In genomic region chr19:21704320-21704719, GRCh38 we compare ENCODE assay signal across 14 cellular contexts.
DNase-seq lines count a peak whose midpoint lies in the region; ATAC-seq and TF ChIP-seq lines count a peak whose summit lies in the region.
"Had no signal": no experiment of that assay in that cellular context is flagged by ENCODE, and none has a peak within 500 bp of the region (broad histone marks: within the 10 kb centered on the region; RNA-seq: fewer than 3 reads in every experiment).

No MANE protein-coding gene starts in this region.

- H2AK5ac ChIP-seq in H9 (ENCODE audit: insufficient read length, low read length) = no peak overlapping the region

- H2BK15ac ChIP-seq in H9 (ENCODE audit: low read depth, low read length) = no peak overlapping the region

- H3K9me3 ChIP-seq in H9 (ENCODE audit: control insufficient read depth, low read depth, low read length) (peaks cover 5% of the 10 kb centered on the region), iPS-18a (ENCODE audit: control insufficient read depth, low read depth, low read length) (peaks cover 11% of the 10 kb centered on the region), left ventricle myocardium inferior (replicated peaks) (no peaks in the 10 kb centered on the region)

- H3K4me1 ChIP-seq in GM23338 (ENCODE audit: insufficient read depth) = peaks cover 28% of the 10 kb centered on the region
- no peaks in the 10 kb centered on the region for H3K4me1 ChIP-seq in H9 (ENCODE audit: insufficient read depth, low read length)
- H3K4me1 ChIP-seq in iPS-18a (ENCODE audit: control insufficient read depth, low read depth, low read length) = peaks cover 7% of the 10 kb centered on the region
- H3K4me1 ChIP-seq in left ventricle myocardium inferior = no peaks in the 10 kb centered on the region
- H3K4me1 ChIP-seq: BLaER1 treated with 17β-estradiol and CSF1 and Interleukin-3, amounts not matched to agents 10 nM and 100 nM had no signal

- H3K36me3 ChIP-seq in GM23338 (ENCODE audit: insufficient read depth) (no peaks in the 10 kb centered on the region), iPS-18a (ENCODE audit: control insufficient read depth, low read depth, low read length) (no peaks in the 10 kb centered on the region), left ventricle myocardium inferior (no peaks in the 10 kb centered on the region)
- H3K36me3 ChIP-seq: BLaER1 treated with 17β-estradiol and CSF1 and Interleukin-3, amounts not matched to agents 10 nM and 100 nM had no signal

- H4K20me1 ChIP-seq in GM23338 (replicated peaks; ENCODE audit: insufficient read depth) = no peaks in the 10 kb centered on the region
- H4K20me1 ChIP-seq in H9 (ENCODE audit: control insufficient read depth, insufficient read depth, insufficient read length) = no peaks in the 10 kb centered on the region
- H4K20me1 ChIP-seq: BLaER1 treated with 17β-estradiol and CSF1 and Interleukin-3, amounts not matched to agents 10 nM and 100 nM had no signal

- no peak overlapping the region for H3T11ph ChIP-seq in H9 (ENCODE audit: low read length)

- H2AFZ ChIP-seq in GM23338 (no peak overlapping the region), H9 (ENCODE audit: low read length) (no peak overlapping the region)

- H3K9ac ChIP-seq in H9 (ENCODE audit: extremely low read depth, insufficient read length, low read length) (no peak overlapping the region), iPS-18a (ENCODE audit: low read length) (peak overlapping the region; percentile 48)
- H3K9ac ChIP-seq: BLaER1 treated with 17β-estradiol and CSF1 and Interleukin-3, amounts not matched to agents 10 nM and 100 nM had no signal

- peak; percentile 88 for DNase-seq in GM23338 (ENCODE audit: low spot score)
- no peak for DNase-seq in H9
- DNase-seq in WTC11 (ENCODE audit: low spot score) = no peak
- no peak for DNase-seq in superior temporal gyrus (ENCODE audit: extremely low spot score)
- no peak for DNase-seq in left ventricle myocardium inferior
- DNase-seq in endothelial cell (ENCODE audit: low spot score) = no peak
- no peak for DNase-seq in NCI-H82 treated with DMSO at 0.1 percent for 48 hours (lab: John Stamatoyannopoulos, UW; ENCODE audit: unreplicated experiment)
- DNase-seq: Calu3; CD8-positive, alpha-beta T cell; DMS79 treated with DMSO at 0.1 percent for 48 hours; GF-D8 had no signal

- H3K23me2 ChIP-seq in H9 (ENCODE audit: insufficient read length, low read depth, low read length, poor library complexity, severe bottlenecking) = no peaks in the 10 kb centered on the region

- no peak overlapping the region for H4K8ac ChIP-seq in H9 (replicated peaks; ENCODE audit: insufficient read length, low read depth, low read length)

- H2BK5ac ChIP-seq in H9 (ENCODE audit: insufficient read length, low read length) = no peak overlapping the region

- H3K79me2 ChIP-seq in GM23338 (replicated peaks; ENCODE audit: insufficient read depth) = no peaks in the 10 kb centered on the region
- no peaks in the 10 kb centered on the region for H3K79me2 ChIP-seq in H9 (ENCODE audit: insufficient read depth, low read length)

- TF ChIP-seq CTCF in GM23338 (conservative IDR thresholded peaks at IDR 0.05; ENCODE audit: low read depth in 2 of 2) (no peak), H9 (conservative IDR thresholded peaks at IDR 0.05) (no peak), WTC11 (IDR thresholded peaks at IDR 0.05) (no peak), left ventricle myocardium inferior (IDR thresholded peaks at IDR 0.05; ENCODE audit: borderline replicate concordance) (no peak), endothelial cell (IDR thresholded peaks at IDR 0.05; ENCODE audit: unreplicated experiment) (no peak)

- peak overlapping the region; percentile 19; the same call in 2 of the 3 replicates for H3K4me3 Mint-ChIP-seq in GM23338
- H3K4me3 Mint-ChIP-seq in H9 = no peak overlapping the region
- H3K4me3 Mint-ChIP-seq in WTC11 = peak overlapping the region; percentile 10; the same call in 1 of the 2 replicates
- no peak overlapping the region for H3K4me3 Mint-ChIP-seq in endothelial cell (ENCODE audit: unreplicated experiment)
- H3K4me3 Mint-ChIP-seq: B cell; CD8-positive, alpha-beta T cell had no signal

- H3K4me1 Mint-ChIP-seq in GM23338 = peaks cover 22% of the 10 kb centered on the region
- H3K4me1 Mint-ChIP-seq in H9 = peaks cover 21 to 24% of the 10 kb centered on the region in 2 experiments
- peaks cover 17% of the 10 kb centered on the region for H3K4me1 Mint-ChIP-seq in WTC11
- H3K4me1 Mint-ChIP-seq in endothelial cell (ENCODE audit: unreplicated experiment) = no peaks in the 10 kb centered on the region
- H3K4me1 Mint-ChIP-seq: B cell had no signal

- peaks cover 46% of the 10 kb centered on the region for H3K9me3 Mint-ChIP-seq in GM23338
- H3K9me3 Mint-ChIP-seq in H9 = peaks cover 42 to 49% of the 10 kb centered on the region in 2 experiments
- H3K9me3 Mint-ChIP-seq in WTC11 = peaks cover 37% of the 10 kb centered on the region
- H3K9me3 Mint-ChIP-seq in endothelial cell (ENCODE audit: unreplicated experiment) = no peaks in the 10 kb centered on the region
- H3K9me3 Mint-ChIP-seq: CD8-positive, alpha-beta T cell had no signal

- no peak overlapping the region for H3K56ac ChIP-seq in H9 (ENCODE audit: insufficient read length, low read depth, low read length)

- H3K27ac Mint-ChIP-seq in GM23338 (no peak overlapping the region), H9 (peak overlapping the region in 2 of 3 experiments; percentile 40 to 85; a peak in 2 of 7 replicates), WTC11 (no peak overlapping the region), endothelial cell (ENCODE audit: unreplicated experiment) (no peak overlapping the region)
- H3K27ac Mint-ChIP-seq: B cell; CD8-positive, alpha-beta T cell had no signal

- H2BK12ac ChIP-seq in H9 (ENCODE audit: insufficient read length, low read depth, low read length) = no peak overlapping the region

- H2BK20ac ChIP-seq in H9 (ENCODE audit: low read depth, low read length, poor library complexity, severe bottlenecking) = no peak overlapping the region

- no peak overlapping the region for H3K23ac ChIP-seq in H9 (ENCODE audit: insufficient read length, low read depth, low read length)

- H3K4ac ChIP-seq in H9 (ENCODE audit: low read depth, low read length) = no peak overlapping the region

- H3K27me3 ChIP-seq in GM23338 (ENCODE audit: insufficient read depth) (no peaks in the 10 kb centered on the region), H9 (ENCODE audit: insufficient read depth, low read length) (no peaks in the 10 kb centered on the region), iPS-18a (ENCODE audit: control insufficient read depth, insufficient read depth, low read length) (no peaks in the 10 kb centered on the region), left ventricle myocardium inferior (ENCODE audit: low read depth) (no peaks in the 10 kb centered on the region)
- H3K27me3 ChIP-seq: BLaER1 treated with 17β-estradiol and CSF1 and Interleukin-3, amounts not matched to agents 10 nM and 100 nM had no signal

- H3K36me3 Mint-ChIP-seq in GM23338 (ENCODE audit: low read depth) = peaks cover 42% of the 10 kb centered on the region
- H3K36me3 Mint-ChIP-seq in H9 (ENCODE audit: insufficient read depth in 1 of 3, low read depth in 3 of 3) = peaks cover 9 to 13% (median 9%) of the 10 kb centered on the region in 3 experiments
- H3K36me3 Mint-ChIP-seq in WTC11 = peaks cover 28% of the 10 kb centered on the region
- H3K36me3 Mint-ChIP-seq in endothelial cell (ENCODE audit: low read depth, unreplicated experiment) = no peaks in the 10 kb centered on the region
- H3K36me3 Mint-ChIP-seq: CD8-positive, alpha-beta T cell had no signal

- no peaks in the 10 kb centered on the region for H3K9me2 ChIP-seq in GM23338 (ENCODE audit: insufficient read depth)

- ATAC-seq in GM23338 = peak; percentile 87
- peak; percentile 71 for ATAC-seq in WTC11
- ATAC-seq: CD8-positive, alpha-beta T cell had no signal

- H3K27ac ChIP-seq in GM23338 (ENCODE audit: low read depth) = peak overlapping the region; percentile 96
- no peak overlapping the region for H3K27ac ChIP-seq in H9 (ENCODE audit: insufficient read length, low read depth, low read length)
- H3K27ac ChIP-seq in iPS-18a (ENCODE audit: low read length) = peak overlapping the region; percentile 78
- H3K27ac ChIP-seq in left ventricle myocardium inferior (replicated peaks) = no peak overlapping the region
- H3K27ac ChIP-seq: BLaER1 treated with 17β-estradiol and CSF1 and Interleukin-3, amounts not matched to agents 10 nM and 100 nM had no signal

- H3K4me2 ChIP-seq in GM23338 (peak overlapping the region; percentile 68; the same call in 1 of the 2 replicates), H9 (ENCODE audit: insufficient read depth, insufficient read length, low read length) (no peak overlapping the region)
- H3K4me2 ChIP-seq: BLaER1 treated with 17β-estradiol and CSF1 and Interleukin-3, amounts not matched to agents 10 nM and 100 nM had no signal

- H3F3A ChIP-seq in GM23338 (replicated peaks; ENCODE audit: low read depth) = no peaks in the 10 kb centered on the region

- no peak overlapping the region for H4K91ac ChIP-seq in H9 (ENCODE audit: insufficient read length, low read depth, low read length)

- no peak overlapping the region for H3K18ac ChIP-seq in H9 (ENCODE audit: insufficient read length, low read depth, low read length)

- WGBS in H9 (ENCODE audit: extremely low coverage, insufficient read length, low lambda C conversion rate) = no CpG with 5 or more reads among the region's 3 CpGs

- H3K27me3 Mint-ChIP-seq in GM23338 (ENCODE audit: insufficient read depth, low read depth, poor library complexity) = peaks cover 4% of the 10 kb centered on the region
- H3K27me3 Mint-ChIP-seq in H9 (ENCODE audit: low read depth) = no peaks in the 10 kb centered on the region; the same call in none of the 2 replicates
- no peaks in the 10 kb centered on the region for H3K27me3 Mint-ChIP-seq in WTC11 (ENCODE audit: low read depth)
- no peaks in the 10 kb centered on the region for H3K27me3 Mint-ChIP-seq in endothelial cell (ENCODE audit: unreplicated experiment)
- H3K27me3 Mint-ChIP-seq: B cell had no signal

- intact Hi-C loops in left ventricle myocardium inferior (cut with micrococcal nuclease) = no loop called here

- H4K5ac ChIP-seq in H9 (ENCODE audit: insufficient read length, low read depth, low read length) = no peak overlapping the region

- H3K4me3 ChIP-seq in GM23338 = no peak overlapping the region
- H3K4me3 ChIP-seq in iPS-18a (ENCODE audit: low read length) = peak overlapping the region; percentile 5
- no peak overlapping the region for H3K4me3 ChIP-seq in left ventricle myocardium inferior
- H3K4me3 ChIP-seq: BLaER1 treated with 17β-estradiol and CSF1 and Interleukin-3, amounts not matched to agents 10 nM and 100 nM had no signal

- H3K14ac ChIP-seq in H9 (ENCODE audit: insufficient read depth, low read length) = no peak overlapping the region

- POLR2A ChIA-PET in WTC11 (lab: Charles Lee) = interaction anchor here (1.6 kb wide), 1 partner anchor 132 kb away, joined by 3 read pairs; the partner anchor contains the start of gene ZNF43

- no peak overlapping the region for H2BK120ac ChIP-seq in H9 (ENCODE audit: low read depth, low read length, poor library complexity, severe bottlenecking)

- no peaks in the 10 kb centered on the region for H3K79me1 ChIP-seq in H9 (ENCODE audit: insufficient read depth, low read depth, low read length, poor library complexity, severe bottlenecking)

- CTCF ChIA-PET in WTC11 (lab: Charles Lee) = interaction anchor here (2.0 kb wide), 1 partner anchor 221 kb away, joined by 8 read pairs; no protein-coding TSS in a partner anchor

Comparison
In these comparisons a context has a peak if more than half of its experiments do, and no peak if none do; other contexts are left out.
1. H3K27ac ChIP-seq: peak in GM23338 (single experiment) and iPS-18a (single experiment); none in H9 (single experiment) and left ventricle myocardium inferior (single experiment).
2. H3K27ac Mint-ChIP-seq: peak in H9 (2 of 3); none in GM23338 (single experiment), WTC11 (single experiment) and endothelial cell (single experiment).
3. H3K4me3 Mint-ChIP-seq: peak in GM23338 (single experiment) and WTC11 (single experiment); none in H9 (0 of 2) and endothelial cell (single experiment).